ENCODE assay signal across 3 cellular contexts in the genomic region with DNA sequence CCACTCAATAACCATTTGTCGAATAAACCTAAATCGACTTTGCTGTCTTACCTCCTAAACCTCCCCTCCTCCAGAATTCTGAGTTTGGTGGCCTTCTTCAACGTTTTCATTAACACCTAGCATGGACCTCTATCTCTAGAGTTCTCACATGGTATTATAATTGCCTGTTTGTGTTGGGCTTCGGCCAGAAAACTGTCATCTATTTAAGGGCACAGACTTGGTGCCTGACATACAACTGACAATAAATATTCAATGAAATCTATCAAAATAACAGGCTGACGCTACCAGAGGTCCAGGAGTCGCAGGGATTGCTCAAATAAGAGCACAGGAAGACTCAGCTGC.
TF ChIP-seq lines count a peak whose summit lies in the region.

No MANE protein-coding gene starts in this region.

TF ChIP-seq in SK-N-SH, 30 proteins besides CTCF, POLR2A, EP300 and RAD21:
- no peak for TF ChIP-seq SIN3A (IDR thresholded peaks at IDR 0.05; ENCODE audit: borderline replicate concordance, low read depth, low read length)
- TF ChIP-seq, protein P1, sequence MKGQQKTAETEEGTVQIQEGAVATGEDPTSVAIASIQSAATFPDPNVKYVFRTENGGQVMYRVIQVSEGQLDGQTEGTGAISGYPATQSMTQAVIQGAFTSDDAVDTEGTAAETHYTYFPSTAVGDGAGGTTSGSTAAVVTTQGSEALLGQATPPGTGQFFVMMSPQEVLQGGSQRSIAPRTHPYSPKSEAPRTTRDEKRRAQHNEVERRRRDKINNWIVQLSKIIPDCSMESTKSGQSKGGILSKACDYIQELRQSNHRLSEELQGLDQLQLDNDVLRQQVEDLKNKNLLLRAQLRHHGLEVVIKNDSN (IDR thresholded peaks at IDR 0.05; ENCODE audit: borderline replicate concordance, low read depth) = no peak
- no peak for TF ChIP-seq TCF12 (IDR thresholded peaks at IDR 0.05)
- TF ChIP-seq NFIC (IDR thresholded peaks at IDR 0.05; ENCODE audit: borderline replicate concordance) = no peak
- TF ChIP-seq MEF2A (IDR thresholded peaks at IDR 0.05; ENCODE audit: borderline replicate concordance, low read depth) = no peak
- TF ChIP-seq FOXM1 (IDR thresholded peaks at IDR 0.05; ENCODE audit: low read depth) = no peak
- TF ChIP-seq SMC3 (IDR thresholded peaks at IDR 0.05; ENCODE audit: low read depth, low read length) = no peak
- no peak for TF ChIP-seq RFX5 (IDR thresholded peaks at IDR 0.05; ENCODE audit: low read length)
- TF ChIP-seq YY1 (IDR thresholded peaks at IDR 0.05; ENCODE audit: low read depth) = no peak
- TF ChIP-seq NRF1 (IDR thresholded peaks at IDR 0.05; ENCODE audit: low read depth, low read length) = no peak
- TF ChIP-seq, protein P2, sequence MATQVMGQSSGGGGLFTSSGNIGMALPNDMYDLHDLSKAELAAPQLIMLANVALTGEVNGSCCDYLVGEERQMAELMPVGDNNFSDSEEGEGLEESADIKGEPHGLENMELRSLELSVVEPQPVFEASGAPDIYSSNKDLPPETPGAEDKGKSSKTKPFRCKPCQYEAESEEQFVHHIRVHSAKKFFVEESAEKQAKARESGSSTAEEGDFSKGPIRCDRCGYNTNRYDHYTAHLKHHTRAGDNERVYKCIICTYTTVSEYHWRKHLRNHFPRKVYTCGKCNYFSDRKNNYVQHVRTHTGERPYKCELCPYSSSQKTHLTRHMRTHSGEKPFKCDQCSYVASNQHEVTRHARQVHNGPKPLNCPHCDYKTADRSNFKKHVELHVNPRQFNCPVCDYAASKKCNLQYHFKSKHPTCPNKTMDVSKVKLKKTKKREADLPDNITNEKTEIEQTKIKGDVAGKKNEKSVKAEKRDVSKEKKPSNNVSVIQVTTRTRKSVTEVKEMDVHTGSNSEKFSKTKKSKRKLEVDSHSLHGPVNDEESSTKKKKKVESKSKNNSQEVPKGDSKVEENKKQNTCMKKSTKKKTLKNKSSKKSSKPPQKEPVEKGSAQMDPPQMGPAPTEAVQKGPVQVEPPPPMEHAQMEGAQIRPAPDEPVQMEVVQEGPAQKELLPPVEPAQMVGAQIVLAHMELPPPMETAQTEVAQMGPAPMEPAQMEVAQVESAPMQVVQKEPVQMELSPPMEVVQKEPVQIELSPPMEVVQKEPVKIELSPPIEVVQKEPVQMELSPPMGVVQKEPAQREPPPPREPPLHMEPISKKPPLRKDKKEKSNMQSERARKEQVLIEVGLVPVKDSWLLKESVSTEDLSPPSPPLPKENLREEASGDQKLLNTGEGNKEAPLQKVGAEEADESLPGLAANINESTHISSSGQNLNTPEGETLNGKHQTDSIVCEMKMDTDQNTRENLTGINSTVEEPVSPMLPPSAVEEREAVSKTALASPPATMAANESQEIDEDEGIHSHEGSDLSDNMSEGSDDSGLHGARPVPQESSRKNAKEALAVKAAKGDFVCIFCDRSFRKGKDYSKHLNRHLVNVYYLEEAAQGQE (IDR thresholded peaks at IDR 0.05; ENCODE audit: low read depth, low read length) = no peak
- TF ChIP-seq FOSL2 (IDR thresholded peaks at IDR 0.05; ENCODE audit: borderline replicate concordance, low read depth) = no peak
- TF ChIP-seq POLR2AphosphoS5 (IDR thresholded peaks at IDR 0.05; ENCODE audit: low read depth, low read length) = no peak
- TF ChIP-seq, protein P3, sequence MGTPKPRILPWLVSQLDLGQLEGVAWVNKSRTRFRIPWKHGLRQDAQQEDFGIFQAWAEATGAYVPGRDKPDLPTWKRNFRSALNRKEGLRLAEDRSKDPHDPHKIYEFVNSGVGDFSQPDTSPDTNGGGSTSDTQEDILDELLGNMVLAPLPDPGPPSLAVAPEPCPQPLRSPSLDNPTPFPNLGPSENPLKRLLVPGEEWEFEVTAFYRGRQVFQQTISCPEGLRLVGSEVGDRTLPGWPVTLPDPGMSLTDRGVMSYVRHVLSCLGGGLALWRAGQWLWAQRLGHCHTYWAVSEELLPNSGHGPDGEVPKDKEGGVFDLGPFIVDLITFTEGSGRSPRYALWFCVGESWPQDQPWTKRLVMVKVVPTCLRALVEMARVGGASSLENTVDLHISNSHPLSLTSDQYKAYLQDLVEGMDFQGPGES (IDR thresholded peaks at IDR 0.05; ENCODE audit: low read depth, low read length) = no peak
- TF ChIP-seq TAF1 (IDR thresholded peaks at IDR 0.05; ENCODE audit: borderline replicate concordance, low read depth, low read length) = no peak
- TF ChIP-seq ELF1 (IDR thresholded peaks at IDR 0.05) = no peak
- no peak for TF ChIP-seq RCOR1 (IDR thresholded peaks at IDR 0.05; ENCODE audit: low read length)
- no peak for TF ChIP-seq JUND (IDR thresholded peaks at IDR 0.05)
TF ChIP-seq in SK-N-SH: peak in this region for 0.

TF ChIP-seq in SK-N-SH treated with all-trans-retinoic acid at 6 μM for 48 hours, 23 proteins besides CTCF, POLR2A, EP300 and RAD21:
- TF ChIP-seq, protein P4, sequence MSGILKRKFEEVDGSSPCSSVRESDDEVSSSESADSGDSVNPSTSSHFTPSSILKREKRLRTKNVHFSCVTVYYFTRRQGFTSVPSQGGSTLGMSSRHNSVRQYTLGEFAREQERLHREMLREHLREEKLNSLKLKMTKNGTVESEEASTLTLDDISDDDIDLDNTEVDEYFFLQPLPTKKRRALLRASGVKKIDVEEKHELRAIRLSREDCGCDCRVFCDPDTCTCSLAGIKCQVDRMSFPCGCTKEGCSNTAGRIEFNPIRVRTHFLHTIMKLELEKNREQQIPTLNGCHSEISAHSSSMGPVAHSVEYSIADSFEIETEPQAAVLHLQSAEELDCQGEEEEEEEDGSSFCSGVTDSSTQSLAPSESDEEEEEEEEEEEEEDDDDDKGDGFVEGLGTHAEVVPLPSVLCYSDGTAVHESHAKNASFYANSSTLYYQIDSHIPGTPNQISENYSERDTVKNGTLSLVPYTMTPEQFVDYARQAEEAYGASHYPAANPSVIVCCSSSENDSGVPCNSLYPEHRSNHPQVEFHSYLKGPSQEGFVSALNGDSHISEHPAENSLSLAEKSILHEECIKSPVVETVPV (CRISPR knock-in tag; IDR thresholded peaks at IDR 0.05) = no peak
- no peak for TF ChIP-seq GLIS3 (CRISPR knock-in tag; IDR thresholded peaks at IDR 0.05)
TF ChIP-seq in SK-N-SH treated with all-trans-retinoic acid at 6 μM for 48 hours: peak in this region for 0.

TF ChIP-seq in HepG2, 621 proteins besides CTCF, POLR2A, EP300 and RAD21:
- TF ChIP-seq, protein P5, sequence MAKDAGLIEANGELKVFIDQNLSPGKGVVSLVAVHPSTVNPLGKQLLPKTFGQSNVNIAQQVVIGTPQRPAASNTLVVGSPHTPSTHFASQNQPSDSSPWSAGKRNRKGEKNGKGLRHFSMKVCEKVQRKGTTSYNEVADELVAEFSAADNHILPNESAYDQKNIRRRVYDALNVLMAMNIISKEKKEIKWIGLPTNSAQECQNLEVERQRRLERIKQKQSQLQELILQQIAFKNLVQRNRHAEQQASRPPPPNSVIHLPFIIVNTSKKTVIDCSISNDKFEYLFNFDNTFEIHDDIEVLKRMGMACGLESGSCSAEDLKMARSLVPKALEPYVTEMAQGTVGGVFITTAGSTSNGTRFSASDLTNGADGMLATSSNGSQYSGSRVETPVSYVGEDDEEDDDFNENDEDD (CRISPR knock-in tag; IDR thresholded peaks at IDR 0.05; ENCODE audit: borderline replicate concordance) = 0 out of 2 replicates have a peak, but pooled peaks have one; percentile 2
- TF ChIP-seq, protein P6, sequence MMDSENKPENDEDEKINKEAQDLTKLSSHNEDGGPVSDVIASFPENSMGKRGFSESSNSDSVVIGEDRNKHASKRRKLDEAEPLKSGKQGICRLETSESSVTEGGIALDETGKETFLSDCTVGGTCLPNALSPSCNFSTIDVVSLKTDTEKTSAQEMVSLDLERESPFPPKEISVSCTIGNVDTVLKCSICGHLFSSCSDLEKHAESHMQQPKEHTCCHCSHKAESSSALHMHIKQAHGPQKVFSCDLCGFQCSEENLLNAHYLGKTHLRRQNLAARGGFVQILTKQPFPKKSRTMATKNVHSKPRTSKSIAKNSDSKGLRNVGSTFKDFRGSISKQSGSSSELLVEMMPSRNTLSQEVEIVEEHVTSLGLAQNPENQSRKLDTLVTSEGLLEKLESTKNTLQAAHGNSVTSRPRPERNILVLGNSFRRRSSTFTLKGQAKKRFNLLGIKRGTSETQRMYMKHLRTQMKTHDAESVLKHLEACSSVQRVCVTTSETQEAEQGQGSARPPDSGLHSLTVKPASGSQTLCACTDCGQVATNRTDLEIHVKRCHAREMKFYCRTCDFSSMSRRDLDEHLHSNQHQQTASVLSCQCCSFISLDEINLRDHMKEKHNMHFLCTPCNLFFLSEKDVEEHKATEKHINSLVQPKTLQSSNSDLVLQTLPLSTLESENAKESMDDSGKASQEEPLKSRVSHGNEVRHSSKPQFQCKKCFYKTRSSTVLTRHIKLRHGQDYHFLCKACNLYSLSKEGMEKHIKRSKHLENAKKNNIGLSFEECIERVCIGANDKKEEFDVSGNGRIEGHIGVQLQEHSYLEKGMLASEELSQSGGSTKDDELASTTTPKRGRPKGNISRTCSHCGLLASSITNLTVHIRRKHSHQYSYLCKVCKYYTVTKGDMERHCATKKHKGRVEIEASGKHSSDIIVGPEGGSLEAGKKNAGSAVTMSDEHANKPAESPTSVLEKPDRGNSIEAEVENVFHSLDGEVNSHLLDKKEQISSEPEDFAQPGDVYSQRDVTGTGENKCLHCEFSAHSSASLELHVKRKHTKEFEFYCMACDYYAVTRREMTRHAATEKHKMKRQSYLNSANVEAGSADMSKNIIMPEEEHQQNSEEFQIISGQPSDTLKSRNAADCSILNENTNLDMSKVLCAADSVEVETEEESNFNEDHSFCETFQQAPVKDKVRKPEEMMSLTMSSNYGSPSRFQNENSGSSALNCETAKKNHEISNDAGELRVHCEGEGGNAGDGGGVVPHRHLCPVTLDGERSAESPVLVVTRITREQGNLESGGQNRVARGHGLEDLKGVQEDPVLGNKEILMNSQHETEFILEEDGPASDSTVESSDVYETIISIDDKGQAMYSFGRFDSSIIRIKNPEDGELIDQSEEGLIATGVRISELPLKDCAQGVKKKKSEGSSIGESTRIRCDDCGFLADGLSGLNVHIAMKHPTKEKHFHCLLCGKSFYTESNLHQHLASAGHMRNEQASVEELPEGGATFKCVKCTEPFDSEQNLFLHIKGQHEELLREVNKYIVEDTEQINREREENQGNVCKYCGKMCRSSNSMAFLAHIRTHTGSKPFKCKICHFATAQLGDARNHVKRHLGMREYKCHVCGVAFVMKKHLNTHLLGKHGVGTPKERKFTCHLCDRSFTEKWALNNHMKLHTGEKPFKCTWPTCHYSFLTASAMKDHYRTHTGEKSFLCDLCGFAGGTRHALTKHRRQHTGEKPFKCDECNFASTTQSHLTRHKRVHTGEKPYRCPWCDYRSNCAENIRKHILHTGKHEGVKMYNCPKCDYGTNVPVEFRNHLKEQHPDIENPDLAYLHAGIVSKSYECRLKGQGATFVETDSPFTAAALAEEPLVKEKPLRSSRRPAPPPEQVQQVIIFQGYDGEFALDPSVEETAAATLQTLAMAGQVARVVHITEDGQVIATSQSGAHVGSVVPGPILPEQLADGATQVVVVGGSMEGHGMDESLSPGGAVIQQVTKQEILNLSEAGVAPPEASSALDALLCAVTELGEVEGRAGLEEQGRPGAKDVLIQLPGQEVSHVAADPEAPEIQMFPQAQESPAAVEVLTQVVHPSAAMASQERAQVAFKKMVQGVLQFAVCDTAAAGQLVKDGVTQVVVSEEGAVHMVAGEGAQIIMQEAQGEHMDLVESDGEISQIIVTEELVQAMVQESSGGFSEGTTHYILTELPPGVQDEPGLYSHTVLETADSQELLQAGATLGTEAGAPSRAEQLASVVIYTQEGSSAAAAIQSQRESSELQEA (CRISPR knock-in tag; IDR thresholded peaks at IDR 0.05; ENCODE audit: not compliant biosample characterization) = no peak
- TF ChIP-seq LCORL (IDR thresholded peaks at IDR 0.05) (no peak), LCORL (CRISPR knock-in tag; IDR thresholded peaks at IDR 0.05) (no peak), ZNF253 (CRISPR knock-in tag; IDR thresholded peaks at IDR 0.05; ENCODE audit: borderline replicate concordance) (no peak), ZNF354B (CRISPR knock-in tag; IDR thresholded peaks at IDR 0.05) (no peak), ZNF737 (CRISPR knock-in tag; IDR thresholded peaks at IDR 0.05; ENCODE audit: borderline replicate concordance) (no peak), SRSF9 (IDR thresholded peaks at IDR 0.05; ENCODE audit: borderline replicate concordance, insufficient read depth, low read depth, low read length, poor library complexity, severe bottlenecking) (no peak)
